Comparison of ENCODE assay signal across 8 cellular contexts in genomic region chr17:40417609-40418427, GRCh38. TPM values are rescaled to one million over a fixed set of nuclear protein-coding genes. Genes with fewer than 3 reads are reported as not detected.
DNase-seq lines count a peak whose midpoint lies in the region; ATAC-seq and TF ChIP-seq lines count a peak whose summit lies in the region.

TSS of gene TOP2A (minus strand) at chr17:40417896. CDS start at chr17:40417791, 105 bp downstream.

- H3F3A ChIP-seq in SU-DHL-6 (ENCODE audit: insufficient read depth): peaks cover 19% of the 10 kb centered on the region

- peak; percentile 100 for DNase-seq in NCI-H1417 (lab: John Stamatoyannopoulos, UW)
- DNase-seq in activated naive CD8-positive, alpha-beta T cell treated with anti-CD3 and anti-CD28 coated beads for 36 hours: peak; percentile 94
- DNase-seq in Right ventricle myocardium inferior (ENCODE audit: missing footprints): peak; percentile 92
- DNase-seq in ovary: peak; percentile 96 to 99 (median 97)
- DNase-seq in thyroid gland: peak; percentile 96 to 97

- 0% methylated on average over 45 to 49 of the region's 49 CpGs for WGBS in ovary, 3 donors
- WGBS in thyroid gland, 2 donors: 0% methylated on average over 32 to 48 of the region's 49 CpGs

- TF ChIP-seq POLR2A in ovary (IDR thresholded peaks at IDR 0.05) (no peak), thyroid gland (IDR thresholded peaks at IDR 0.05) (no peak)

- H2AFZ ChIP-seq in SU-DHL-6 (ENCODE audit: low read depth, low read length, severe bottlenecking): peak within 1 kb of the TSS; percentile 73

- H3K27ac Mint-ChIP-seq in activated naive CD8-positive, alpha-beta T cell treated with anti-CD3 and anti-CD28 coated beads for 36 hours: peak within 1 kb of the TSS; percentile 90

- H3K9me2 ChIP-seq in SU-DHL-6 (replicated peaks; ENCODE audit: insufficient read depth, low read length): no peaks in the 10 kb centered on the region

- H3K27me3 Mint-ChIP-seq in activated naive CD8-positive, alpha-beta T cell treated with anti-CD3 and anti-CD28 coated beads for 36 hours: peaks cover 6% of the 10 kb centered on the region

- peaks cover 26% of the 10 kb centered on the region for H3K36me3 Mint-ChIP-seq in activated naive CD8-positive, alpha-beta T cell treated with anti-CD3 and anti-CD28 coated beads for 36 hours

- H3K27ac ChIP-seq in SU-DHL-6 (ENCODE audit: low read depth, low read length) (peak within 1 kb of the TSS; percentile 78), ovary (no peak within 1 kb of the TSS), thyroid gland (peak within 1 kb of the TSS in 1 of 3 donors; percentile 51)

- H3K4me1 Mint-ChIP-seq in activated naive CD8-positive, alpha-beta T cell treated with anti-CD3 and anti-CD28 coated beads for 36 hours: peaks cover 22% of the 10 kb centered on the region

- TF ChIP-seq CTCF in GM12875 (IDR thresholded peaks at IDR 0.05; ENCODE audit: borderline replicate concordance, insufficient read depth, low read depth, low read length) (no peak), SU-DHL-6 (IDR thresholded peaks at IDR 0.05; ENCODE audit: insufficient read depth, low read length, poor library complexity, severe bottlenecking) (no peak), ovary (IDR thresholded peaks at IDR 0.05) (no peak), thyroid gland (IDR thresholded peaks at IDR 0.05) (no peak)

- peaks cover 37% of the 10 kb centered on the region for H3K79me2 ChIP-seq in SU-DHL-6 (ENCODE audit: insufficient read depth, low read length)

- 0 out of 2 replicates have a peak, but pooled peaks cover 9% of the 10 kb centered on the region for H4K20me1 ChIP-seq in SU-DHL-6 (ENCODE audit: low read depth, low read length)

- H3K9me3 ChIP-seq in SU-DHL-6 (ENCODE audit: insufficient read depth, low read length): no peaks in the 10 kb centered on the region
- H3K9me3 ChIP-seq in ovary: no peaks in the 10 kb centered on the region
- no peaks in the 10 kb centered on the region for H3K9me3 ChIP-seq in thyroid gland

- no peak for TF ChIP-seq EP300 in ovary (IDR thresholded peaks at IDR 0.05)

- H3K36me3 ChIP-seq in SU-DHL-6 (ENCODE audit: low read length): peaks cover 31% of the 10 kb centered on the region
- no peaks in the 10 kb centered on the region for H3K36me3 ChIP-seq in ovary
- H3K36me3 ChIP-seq in thyroid gland: no peaks in the 10 kb centered on the region

- peak within 1 kb of the TSS; percentile 95 for H3K9ac ChIP-seq in SU-DHL-6 (ENCODE audit: low read length)

- intact Hi-C loops in Right ventricle myocardium inferior (cut with DNase I) (loop anchor here (2.0 kb wide), 1 partner anchor 115 kb away; no protein-coding TSS in a partner anchor), ovary (cut with DNase I) (no loop called here), thyroid gland (cut with DNase I) (loop anchor here (5.0 to 10.0 kb wide), 2 partner anchors 56 to 113 kb away; partner anchors contain the start of genes GJD3 and RARA)

- peak within 1 kb of the TSS; percentile 96 for H3K4me2 ChIP-seq in SU-DHL-6 (ENCODE audit: low read depth, low read length, poor library complexity, severe bottlenecking)

- H3K27me3 ChIP-seq in SU-DHL-6 (ENCODE audit: low read length) (no peaks in the 10 kb centered on the region), ovary (no peaks in the 10 kb centered on the region), thyroid gland (no peaks in the 10 kb centered on the region)

- peak within 1 kb of the TSS; percentile 98 for H3K4me3 Mint-ChIP-seq in activated naive CD8-positive, alpha-beta T cell treated with anti-CD3 and anti-CD28 coated beads for 36 hours

- no peaks in the 10 kb centered on the region for H3K9me3 Mint-ChIP-seq in activated naive CD8-positive, alpha-beta T cell treated with anti-CD3 and anti-CD28 coated beads for 36 hours

- ATAC-seq in HG02763 (IDR thresholded peaks at IDR 0.05; ENCODE audit: unreplicated experiment) (peak; percentile 97), Right ventricle myocardium inferior (peak; percentile 99)

- H3K4me3 ChIP-seq in GM12875 (ENCODE audit: low read depth, low read length) (peak within 1 kb of the TSS; percentile 79), SU-DHL-6 (ENCODE audit: insufficient read depth, low read length, poor library complexity, severe bottlenecking) (peak within 1 kb of the TSS; percentile 83), ovary (peak within 1 kb of the TSS; percentile 54), thyroid gland (replicated peaks in 1 of 3) (peak within 1 kb of the TSS in 2 of 3 donors; percentile 35 to 46)

- H3K4me1 ChIP-seq in ovary (ENCODE audit: insufficient read depth): peaks cover 6% of the 10 kb centered on the region
- peaks cover 5 to 10% of the 10 kb centered on the region in 2 donors for H3K4me1 ChIP-seq in thyroid gland

RNA-seq across cellular contexts. Expression of gene TOP2A, which starts in this region (rescaled TPM):
- 100 to 1,000 TPM; 244 to 245 TPM for total RNA-seq in activated naive CD8-positive, alpha-beta T cell treated with anti-CD3 and anti-CD28 coated beads for 36 hours
- total RNA-seq in Right ventricle myocardium inferior (3.0 TPM), ovary (1 to 10 TPM in 3 of 7 donors, under 1 TPM in 4; 0.36 to 4.5 (median 0.82) TPM), thyroid gland (1 to 10 TPM in 3 of 4 donors, under 1 TPM in 1; 0.20 to 5.2 (median 2.2) TPM)
- polyA plus RNA-seq in ovary: 1 to 10 TPM; 1.2 to 3.3 TPM

Comparison
In these comparisons a context has a peak if more than half of its experiments do, and no peak if none do; other contexts are left out.
1. RNA of gene TOP2A (total RNA-seq): 244 to 245 TPM in activated naive CD8-positive, alpha-beta T cell treated with anti-CD3 and anti-CD28 coated beads for 36 hours; 3.0 TPM in Right ventricle myocardium inferior (single experiment), 0.20 to 5.2 TPM in thyroid gland and 0.36 to 4.5 TPM in ovary; every median in the first group is over 10 times any median in the second.
2. intact Hi-C loops: an anchor here in Right ventricle myocardium inferior (2.0 kb wide) and thyroid gland (5.0 to 10.0 kb wide); none called in ovary.
3. Peak in every context shown above with its lines, with median percentiles within 50 percentile points of each other: H3K4me3 ChIP-seq and DNase-seq.